In the genomic region with DNA sequence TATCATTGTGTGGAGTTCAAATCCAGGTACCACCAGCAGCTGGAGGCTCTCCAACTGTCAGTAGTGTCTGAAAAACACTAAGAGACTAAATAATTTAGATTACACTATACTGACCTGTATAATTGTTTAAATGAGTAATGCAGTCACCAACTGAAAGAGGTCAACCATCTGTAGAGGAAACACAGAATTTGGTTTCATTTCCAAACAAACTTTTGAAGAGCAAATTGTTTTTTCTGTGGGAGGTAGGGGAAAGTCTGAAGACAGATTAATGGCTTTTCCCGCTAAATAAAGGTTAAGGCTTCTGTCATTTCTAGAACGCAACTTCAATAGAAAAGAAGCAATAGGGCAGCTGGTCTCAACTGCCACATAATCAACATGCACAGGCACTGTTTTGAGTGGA, we compare ENCODE assay signal across 23 cellular contexts.
"Had no signal": no experiment of that assay in that cellular context is flagged by ENCODE, and none has a peak within 500 bp of the region (broad histone marks: within the 10 kb centered on the region; RNA-seq: fewer than 3 reads in every experiment).

No MANE protein-coding gene starts in this region.

- H3K9me3 ChIP-seq: adrenal gland, gastrocnemius medialis, heart left ventricle, mucosa of descending colon, prostate gland, right atrium auricular region, upper lobe of right lung had no signal

- H3K27ac ChIP-seq: adrenal gland, cardiac muscle cell, dorsolateral prefrontal cortex, gastrocnemius medialis, heart left ventricle, prostate gland, right atrium auricular region, upper lobe of right lung had no signal

- DNase-seq: activated B cell treated with CpG ODN at 0.5 μM for 24 hours; activated CD4-positive, alpha-beta memory T cell treated with anti-CD3 and anti-CD28 coated beads for 36 hours; activated CD4-positive, alpha-beta T cell treated with anti-CD3 and anti-CD28 coated beads for 4 hours; activated gamma-delta T cell treated with Interleukin-2 at 50 U/mL for 16 hours; activated T-cell treated with anti-CD3 and anti-CD28 coated beads for 4 hours; adrenal gland; dorsolateral prefrontal cortex; endodermal cell; gastrocnemius medialis; heart left ventricle; left ventricle myocardium superior; mesenchymal stem cell; mucosa of descending colon; naive B cell; stimulated activated CD4-positive, alpha-beta T cell treated with anti-CD3 and anti-CD28 coated beads, Interleukin-12 subunit alpha, Interleukin-12 subunit beta, amount 100 ng/mL, for 4 hours; stimulated activated CD4-positive, alpha-beta T cell treated with anti-CD3 and anti-CD28 coated beads, Interleukin-1b, Interleukin-23, amount 100 ng/mL, for 48 hours; stimulated activated CD8-positive, alpha-beta memory T cell treated with anti-CD3 and anti-CD28 coated beads, Interleukin-4, amount 100 ng/mL, for 48 hours; stimulated activated naive CD4-positive, alpha-beta T cell; upper lobe of right lung had no signal

- H3K4me1 ChIP-seq: adrenal gland, gastrocnemius medialis, heart left ventricle, prostate gland, right atrium auricular region, upper lobe of right lung had no signal

- H3K4me3 ChIP-seq: adrenal gland, cardiac muscle cell, dorsolateral prefrontal cortex, gastrocnemius medialis, heart left ventricle, mucosa of descending colon, prostate gland, right atrium auricular region, upper lobe of right lung had no signal

- H3K27me3 ChIP-seq: adrenal gland, cardiac muscle cell, gastrocnemius medialis, right atrium auricular region had no signal

- H3K36me3 ChIP-seq: adrenal gland, cardiac muscle cell, gastrocnemius medialis, heart left ventricle, prostate gland, right atrium auricular region, upper lobe of right lung had no signal

- ATAC-seq: activated naive CD4-positive, alpha-beta T cell treated with anti-CD3 and anti-CD28 coated beads, Interleukin-2, amount 50 U/mL, for 72 hours; gastrocnemius medialis; heart left ventricle; left ventricle myocardium superior; mucosa of descending colon; upper lobe of right lung had no signal
